Comparison of ENCODE assay signal across 8 cellular contexts in the genomic region with DNA sequence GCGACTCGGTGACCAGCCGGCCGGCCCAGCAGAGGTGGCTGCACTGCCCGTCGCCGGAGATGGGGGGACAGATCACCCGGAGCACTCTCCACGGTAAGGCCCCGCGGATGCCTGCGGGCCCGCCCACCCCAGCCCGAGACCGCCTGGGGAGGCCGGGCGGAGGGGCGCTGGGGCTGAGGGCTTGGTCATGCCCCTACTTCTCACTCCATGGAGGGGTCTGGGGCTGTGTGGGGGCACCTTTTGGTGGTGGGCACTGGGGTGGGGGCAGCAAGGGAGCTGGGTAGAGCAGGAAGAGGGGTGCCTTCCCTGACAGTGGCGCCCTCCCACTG.
DNase-seq lines count a peak whose midpoint lies in the region; ATAC-seq and TF ChIP-seq lines count a peak whose summit lies in the region.

No MANE protein-coding gene starts in this region.

- H3K27me3 ChIP-seq in DOHH2 (ENCODE audit: control insufficient read depth, low read length) = peaks cover 36% of the 10 kb centered on the region
- 0 out of 2 replicates have a peak, but pooled peaks cover 2% of the 10 kb centered on the region for H3K27me3 ChIP-seq in iPS DF 6.9 (ENCODE audit: control insufficient read depth, insufficient read depth, low read length)
- peaks cover 84% of the 10 kb centered on the region for H3K27me3 ChIP-seq in skeletal muscle satellite cell (ENCODE audit: control insufficient read depth, insufficient read depth, low read length)

- H3K36me3 ChIP-seq in DOHH2 (ENCODE audit: control insufficient read depth, low read length) = no peaks in the 10 kb centered on the region
- no peaks in the 10 kb centered on the region for H3K36me3 ChIP-seq in iPS DF 6.9 (ENCODE audit: control insufficient read depth, insufficient read depth, low read length)
- H3K36me3 ChIP-seq in skeletal muscle satellite cell (ENCODE audit: insufficient read depth, low read length) = no peaks in the 10 kb centered on the region

- no peak for TF ChIP-seq POLR2A in erythroblast (IDR thresholded peaks at IDR 0.05; ENCODE audit: low read length)

- H3K27ac ChIP-seq in DOHH2 (ENCODE audit: low read depth, low read length) (no peak overlapping the region), iPS DF 6.9 (ENCODE audit: low read length) (no peak overlapping the region)

- H3K4me2 ChIP-seq in DOHH2 (ENCODE audit: low read length) (peak overlapping the region; percentile 56), skeletal muscle satellite cell (ENCODE audit: low read length) (peak overlapping the region; percentile 73)

- TF ChIP-seq CTCF in DOHH2 (IDR thresholded peaks at IDR 0.05; ENCODE audit: low read depth, low read length, poor library complexity, severe bottlenecking) (no peak), WI38 (IDR thresholded peaks at IDR 0.05; ENCODE audit: low read depth, low read length) (no peak)

- no peaks in the 10 kb centered on the region for H3K79me2 ChIP-seq in DOHH2 (ENCODE audit: control insufficient read depth, low read length)

- H3K4me1 ChIP-seq in DOHH2 (ENCODE audit: control insufficient read depth, low read length) = peaks cover 18% of the 10 kb centered on the region
- H3K4me1 ChIP-seq in iPS DF 6.9 (ENCODE audit: control insufficient read depth, insufficient read depth, low read length) = peaks cover 3% of the 10 kb centered on the region; the same call in 1 of the 2 replicates
- peaks cover 8% of the 10 kb centered on the region for H3K4me1 ChIP-seq in skeletal muscle satellite cell (ENCODE audit: control insufficient read depth, insufficient read depth, low read length)

- no peaks in the 10 kb centered on the region for H3K9me3 ChIP-seq in DOHH2 (ENCODE audit: control insufficient read depth, insufficient read depth, low read length)
- H3K9me3 ChIP-seq in iPS DF 6.9 (ENCODE audit: control insufficient read depth, insufficient read depth, low read length) = no peaks in the 10 kb centered on the region
- no peaks in the 10 kb centered on the region for H3K9me3 ChIP-seq in skeletal muscle satellite cell (replicated peaks; ENCODE audit: low read length)

- no peaks in the 10 kb centered on the region for H4K20me1 ChIP-seq in DOHH2 (ENCODE audit: control insufficient read depth, insufficient read depth, low read depth, low read length)

- H3K4me3 ChIP-seq in DOHH2 (ENCODE audit: low read length) (peak overlapping the region; percentile 40; the same call in 1 of the 2 replicates), WI38 (ENCODE audit: low read depth, low read length) (peak overlapping the region; percentile 46), iPS DF 6.9 (ENCODE audit: low read length) (peak overlapping the region; percentile 44; the same call in 1 of the 2 replicates), skeletal muscle satellite cell (ENCODE audit: low read length) (peak overlapping the region; percentile 47)

- no peaks in the 10 kb centered on the region for H3F3A ChIP-seq in DOHH2 (ENCODE audit: control insufficient read depth, insufficient read depth)

- no peak for ATAC-seq in left lobe of liver

- H3K9ac ChIP-seq in skeletal muscle satellite cell (ENCODE audit: low read depth, low read length) = no peak overlapping the region

- WGBS in iPS DF 6.9 (ENCODE audit: insufficient coverage, insufficient read length) = no CpG with 5 or more reads among the region's 19 CpGs

- DNase-seq in iPS DF 6.9 (ENCODE audit: low read depth, low spot score) = no peak
- DNase-seq in left lobe of liver (ENCODE audit: low spot score) = no peak
- DNase-seq in stimulated activated CD4-positive, alpha-beta T cell treated with anti-CD3 and anti-CD28 coated beads, Interleukin-4, amount 100 ng/mL, for 1 hour = no peak
- DNase-seq in erythroblast (lab: John Stamatoyannopoulos, UW) = no peak
- DNase-seq in NCI-H748 (lab: John Stamatoyannopoulos, UW; ENCODE audit: unreplicated experiment) = no peak

- H3K9me2 ChIP-seq in DOHH2 (replicated peaks; ENCODE audit: control insufficient read depth, low read length) = no peaks in the 10 kb centered on the region
